8 cellular contexts compared by ENCODE assay signal in the genomic region with DNA sequence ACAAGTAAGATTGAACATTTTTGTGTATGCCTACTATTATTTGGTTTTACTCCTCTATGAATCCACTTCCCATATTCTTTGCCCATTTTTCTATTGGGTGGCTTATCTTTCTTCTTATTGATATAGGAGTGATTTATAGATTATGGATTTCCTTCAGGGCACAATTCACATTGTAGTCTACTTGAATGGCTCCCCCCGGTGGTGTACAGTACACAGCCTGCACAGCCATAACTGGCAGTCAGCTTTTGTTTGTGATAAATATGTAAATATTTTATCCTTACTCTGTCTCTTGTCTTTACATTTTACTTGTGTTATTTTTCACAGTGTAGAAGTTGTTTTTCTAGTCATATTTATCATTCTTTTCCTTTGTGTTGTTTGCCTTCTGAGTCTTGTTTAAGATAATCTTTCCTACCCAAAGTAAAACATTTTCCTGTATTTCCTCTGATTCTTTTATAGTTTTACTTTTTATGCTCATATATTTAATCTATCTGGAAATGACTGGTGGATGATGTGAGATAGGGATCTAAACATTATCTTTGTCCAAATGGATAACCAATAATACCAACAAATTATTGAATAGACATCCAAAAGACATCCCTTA. TPM values are rescaled to one million over a fixed set of nuclear protein-coding genes. Genes with fewer than 3 reads are reported as not detected.
DNase-seq lines count a peak whose midpoint lies in the region; ATAC-seq and TF ChIP-seq lines count a peak whose summit lies in the region.

No MANE protein-coding gene starts in this region.

- H3K4me3 Mint-ChIP-seq in HFFc6 = no peak overlapping the region
- no peak overlapping the region for H3K4me3 Mint-ChIP-seq in activated naive CD4-positive, alpha-beta T cell treated with anti-CD3 and anti-CD28 coated beads, Interleukin-2, amount 10 ng/mL, durations not matched to agents 7 days and 5 days

- H3K27ac ChIP-seq in lung (ENCODE audit: low read depth in 1 of 2, low read length in 1 of 2) = no peak overlapping the region

- no peaks in the 10 kb centered on the region for H3K36me3 ChIP-seq in lung (ENCODE audit: control insufficient read depth in 2 of 2, insufficient read depth in 2 of 2, low read length in 2 of 2)

- peaks cover 19% of the 10 kb centered on the region for H3K36me3 Mint-ChIP-seq in HFFc6 (ENCODE audit: low read depth)
- H3K36me3 Mint-ChIP-seq in activated naive CD4-positive, alpha-beta T cell treated with anti-CD3 and anti-CD28 coated beads, Interleukin-2, amount 10 ng/mL, durations not matched to agents 7 days and 5 days = no peaks in the 10 kb centered on the region

- WGBS in lung, 2 donors = 21 to 45% methylated on average over 1 of the region's 1 CpG

- H3K4me1 Mint-ChIP-seq in HFFc6 (ENCODE audit: low read depth) = peaks cover 80% of the 10 kb centered on the region
- peaks cover 3% of the 10 kb centered on the region for H3K4me1 Mint-ChIP-seq in activated naive CD4-positive, alpha-beta T cell treated with anti-CD3 and anti-CD28 coated beads, Interleukin-2, amount 10 ng/mL, durations not matched to agents 7 days and 5 days

- CTCF ChIA-PET in activated naive CD4-positive, alpha-beta T cell treated with anti-CD3 and anti-CD28 coated beads, Interleukin-2, amount 10 ng/mL, durations not matched to agents 7 days and 5 days (lab: Charles Lee) = interaction anchor here (1.0 to 5.0 kb wide), 5 partner anchors 9 to 323 kb away, joined by 4 to 32 read pairs (median 9); no protein-coding TSS in a partner anchor

- H3K9me3 ChIP-seq in lung (ENCODE audit: control insufficient read depth in 2 of 2, insufficient read depth in 1 of 2, low read length in 1 of 2) = no peaks in the 10 kb centered on the region

- no peak overlapping the region for H3K4me3 ChIP-seq in lung

- no peaks in the 10 kb centered on the region; the same call in 1 of the 2 replicates for H3K27me3 Mint-ChIP-seq in HFFc6 (ENCODE audit: insufficient read depth)
- no peaks in the 10 kb centered on the region for H3K27me3 Mint-ChIP-seq in activated naive CD4-positive, alpha-beta T cell treated with anti-CD3 and anti-CD28 coated beads, Interleukin-2, amount 10 ng/mL, durations not matched to agents 7 days and 5 days

- H3K27ac Mint-ChIP-seq in HFFc6 = peak overlapping the region; percentile 63
- H3K27ac Mint-ChIP-seq in activated naive CD4-positive, alpha-beta T cell treated with anti-CD3 and anti-CD28 coated beads, Interleukin-2, amount 10 ng/mL, durations not matched to agents 7 days and 5 days = no peak overlapping the region

- DNase-seq in ACHN (peak; percentile 31), HFFc6 (peak; percentile 41), lung (ENCODE audit: low spot score) (no peak)
- DNase-seq in activated naive CD4-positive, alpha-beta T cell treated with anti-CD3 and anti-CD28 coated beads, Interleukin-2, amount 10 ng/mL, durations not matched to agents 7 days and 5 days = peak; percentile 66

- H3K27me3 ChIP-seq in lung (ENCODE audit: control insufficient read depth, insufficient read depth) = no peaks in the 10 kb centered on the region

- H3K9me3 Mint-ChIP-seq in HFFc6 = no peaks in the 10 kb centered on the region; the same call in 1 of the 2 replicates
- no peaks in the 10 kb centered on the region for H3K9me3 Mint-ChIP-seq in activated naive CD4-positive, alpha-beta T cell treated with anti-CD3 and anti-CD28 coated beads, Interleukin-2, amount 10 ng/mL, durations not matched to agents 7 days and 5 days

- peak; percentile 92 for TF ChIP-seq CTCF in HFFc6 (IDR thresholded peaks at IDR 0.05)
- TF ChIP-seq CTCF in lung (IDR thresholded peaks at IDR 0.05; ENCODE audit: control extremely low read depth, extremely low read depth) = peak; percentile 6

- no peaks in the 10 kb centered on the region for H3K4me1 ChIP-seq in lung (ENCODE audit: control insufficient read depth in 2 of 2, insufficient read depth in 2 of 2, low read length in 2 of 2)

- ATAC-seq in lung (ENCODE audit: insufficient read depth, low FRiP score) (no peak), HG03025 (IDR thresholded peaks at IDR 0.05; ENCODE audit: low FRiP score, unreplicated experiment) (no peak), GM21529 (IDR thresholded peaks at IDR 0.05; ENCODE audit: unreplicated experiment) (no peak), GM21528 (IDR thresholded peaks at IDR 0.05; ENCODE audit: low FRiP score, unreplicated experiment) (no peak), HG02678 (IDR thresholded peaks at IDR 0.05; ENCODE audit: unreplicated experiment) (no peak)

- in situ Hi-C loops in ACHN (cut with HindIII; ENCODE audit: low pct_ligation_motif_present, low pct_unique_long_range_greater_than_20kb, low sequenced_read_pairs) = no loop called here

RNA-seq across cellular contexts. Expression of a gene that starts 23.9 kb away (rescaled TPM):
- total RNA-seq in HFFc6 (2021; fragmentation: NEBNext Ultra II Directional; extraction: Animal tissue kit (Norgen Biotek cat#: 25700)) = 1,000 to 10,000 TPM; 1,066 to 1,726 (median 1,102) TPM
- total RNA-seq in lung = 100 to 1,000 TPM; 127 to 173 TPM
- 10 to 100 TPM; 56.4 to 57.3 TPM for polyA plus RNA-seq in lung

Comparison
In these comparisons a context has a peak if more than half of its experiments do, and no peak if none do; other contexts are left out.
1. RNA of a gene that starts 23.9 kb away (total RNA-seq): 1,066 to 1,726 TPM in HFFc6; 127 to 173 TPM in lung; every median in the first group is over 4 times any median in the second.